Comparison of ENCODE assay signal across 1 cellular context in genomic region chr11:65187146-65187675, GRCh38.
TF ChIP-seq lines count a peak whose summit lies in the region.

No MANE protein-coding gene starts in this region.

TF ChIP-seq in HepG2, 621 proteins besides CTCF, POLR2A, EP300 and RAD21:
- TF ChIP-seq KDM5B (CRISPR knock-in tag; IDR thresholded peaks at IDR 0.05; ENCODE audit: borderline replicate concordance) = no peak
- TF ChIP-seq, protein P1, sequence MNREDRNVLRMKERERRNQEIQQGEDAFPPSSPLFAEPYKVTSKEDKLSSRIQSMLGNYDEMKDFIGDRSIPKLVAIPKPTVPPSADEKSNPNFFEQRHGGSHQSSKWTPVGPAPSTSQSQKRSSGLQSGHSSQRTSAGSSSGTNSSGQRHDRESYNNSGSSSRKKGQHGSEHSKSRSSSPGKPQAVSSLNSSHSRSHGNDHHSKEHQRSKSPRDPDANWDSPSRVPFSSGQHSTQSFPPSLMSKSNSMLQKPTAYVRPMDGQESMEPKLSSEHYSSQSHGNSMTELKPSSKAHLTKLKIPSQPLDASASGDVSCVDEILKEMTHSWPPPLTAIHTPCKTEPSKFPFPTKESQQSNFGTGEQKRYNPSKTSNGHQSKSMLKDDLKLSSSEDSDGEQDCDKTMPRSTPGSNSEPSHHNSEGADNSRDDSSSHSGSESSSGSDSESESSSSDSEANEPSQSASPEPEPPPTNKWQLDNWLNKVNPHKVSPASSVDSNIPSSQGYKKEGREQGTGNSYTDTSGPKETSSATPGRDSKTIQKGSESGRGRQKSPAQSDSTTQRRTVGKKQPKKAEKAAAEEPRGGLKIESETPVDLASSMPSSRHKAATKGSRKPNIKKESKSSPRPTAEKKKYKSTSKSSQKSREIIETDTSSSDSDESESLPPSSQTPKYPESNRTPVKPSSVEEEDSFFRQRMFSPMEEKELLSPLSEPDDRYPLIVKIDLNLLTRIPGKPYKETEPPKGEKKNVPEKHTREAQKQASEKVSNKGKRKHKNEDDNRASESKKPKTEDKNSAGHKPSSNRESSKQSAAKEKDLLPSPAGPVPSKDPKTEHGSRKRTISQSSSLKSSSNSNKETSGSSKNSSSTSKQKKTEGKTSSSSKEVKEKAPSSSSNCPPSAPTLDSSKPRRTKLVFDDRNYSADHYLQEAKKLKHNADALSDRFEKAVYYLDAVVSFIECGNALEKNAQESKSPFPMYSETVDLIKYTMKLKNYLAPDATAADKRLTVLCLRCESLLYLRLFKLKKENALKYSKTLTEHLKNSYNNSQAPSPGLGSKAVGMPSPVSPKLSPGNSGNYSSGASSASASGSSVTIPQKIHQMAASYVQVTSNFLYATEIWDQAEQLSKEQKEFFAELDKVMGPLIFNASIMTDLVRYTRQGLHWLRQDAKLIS (CRISPR knock-in tag; IDR thresholded peaks at IDR 0.05) = no peak
- TF ChIP-seq ZNF451 (CRISPR knock-in tag; IDR thresholded peaks at IDR 0.05) = no peak
- no peak for TF ChIP-seq NFRKB (IDR thresholded peaks at IDR 0.05)
- no peak for TF ChIP-seq ZNF564 (CRISPR knock-in tag; IDR thresholded peaks at IDR 0.05)
- TF ChIP-seq ZNF629 (CRISPR knock-in tag; conservative IDR thresholded peaks at IDR 0.05) = no peak
- TF ChIP-seq U2AF1 (optimal IDR thresholded peaks at IDR 0.05; ENCODE audit: low read depth, low read length) = no peak
- TF ChIP-seq ZNF432 (CRISPR knock-in tag; IDR thresholded peaks at IDR 0.05; ENCODE audit: borderline replicate concordance) = no peak
- no peak for TF ChIP-seq PAWR (CRISPR knock-in tag; IDR thresholded peaks at IDR 0.05; ENCODE audit: borderline replicate concordance)
- no peak for TF ChIP-seq ZNF570 (CRISPR knock-in tag; IDR thresholded peaks at IDR 0.05; ENCODE audit: borderline replicate concordance)
- TF ChIP-seq ZNF724P (CRISPR knock-in tag; IDR thresholded peaks at IDR 0.05; ENCODE audit: borderline replicate concordance) = no peak
